ENCODE assay signal across 9 cellular contexts in genomic region chr1:183635112-183635605, GRCh38. TPM values are rescaled to one million over a fixed set of nuclear protein-coding genes. Genes with fewer than 3 reads are reported as not detected.
A peak's percentile ranks its signal among the peaks of the same experiment; 100 is the strongest.
DNase-seq lines count a peak whose midpoint lies in the region; ATAC-seq, FAIRE-seq and TF ChIP-seq lines count a peak whose summit lies in the region.
"Had no signal": no experiment of that assay in that cellular context is flagged by ENCODE, and none has a peak within 500 bp of the region (broad histone marks: within the 10 kb centered on the region; RNA-seq: fewer than 3 reads in every experiment).

No MANE protein-coding gene starts in this region.

- peak overlapping the region; percentile 89 for H3K27ac ChIP-seq in substantia nigra (ENCODE audit: low read depth, low read length, poor library complexity, severe bottlenecking)

- H3K27me3 Mint-ChIP-seq in WTC11 (ENCODE audit: low read depth) = peaks cover 15% of the 10 kb centered on the region

- peak overlapping the region; percentile 98 for H3K4me3 Mint-ChIP-seq in WTC11

- CTCF ChIA-PET in WTC11 (lab: Charles Lee) = interaction anchor here (0.6 to 3.3 kb wide), 5 partner anchors 50 to 353 kb away, joined by 3 to 13 read pairs (median 6); no protein-coding TSS in a partner anchor

- no peak for TF ChIP-seq CTCF in WTC11 (IDR thresholded peaks at IDR 0.05)
- no peak for TF ChIP-seq CTCF in D721Med (IDR thresholded peaks at IDR 0.05; ENCODE audit: insufficient read depth, missing control alignments)

- DNase-seq in NCI-H748 (lab: John Stamatoyannopoulos, UW; ENCODE audit: unreplicated experiment) (peak; percentile 39), NCI-H748 treated with DMSO at 0.1 percent for 48 hours (lab: John Stamatoyannopoulos, UW) (no peak), WTC11 (ENCODE audit: low spot score) (peak; percentile 45), mesenteric fat pad (ENCODE audit: low spot score) (peak; percentile 88), substantia nigra (lab: John Stamatoyannopoulos, UW) (peak in 21 of 49 donors; percentile 20 to 73 (median 46)), D721Med (ENCODE audit: insufficient read length, low spot score) (no peak)
- DNase-seq in effector CD4-positive, alpha-beta T cell = peak; percentile 6

- peak overlapping the region; percentile 94 for H3K27ac Mint-ChIP-seq in WTC11

- POLR2A ChIA-PET in WTC11 (lab: Charles Lee) = no interaction called here

- FAIRE-seq in D721Med (lab: Jason Lieb, UNC) = no peak
- FAIRE-seq: frontal cortex had no signal

- ATAC-seq in HG03354 (IDR thresholded peaks at IDR 0.05; ENCODE audit: poor library complexity, severe bottlenecking, unreplicated experiment) (peak; percentile 15), WTC11 (peak; percentile 50)

- H3K9me3 Mint-ChIP-seq in WTC11 = no peaks in the 10 kb centered on the region

- H3K36me3 Mint-ChIP-seq in WTC11 = peaks cover 6% of the 10 kb centered on the region

- H3K4me1 Mint-ChIP-seq in WTC11 = peaks cover 36% of the 10 kb centered on the region

TF ChIP-seq in WTC11, 78 proteins besides CTCF, POLR2A, EP300 and RAD21:
- TF ChIP-seq E2F5 (CRISPR knock-in tag; IDR thresholded peaks at IDR 0.05) (peak; percentile 20; the same call in 1 of the 2 replicates), ZNF219 (CRISPR knock-in tag; IDR thresholded peaks at IDR 0.05; ENCODE audit: borderline replicate concordance) (no peak), FOXJ3 (CRISPR knock-in tag; IDR thresholded peaks at IDR 0.05; ENCODE audit: borderline replicate concordance) (0 out of 2 replicates have a peak, but pooled peaks have one; percentile 34)
- TF ChIP-seq, protein P1, sequence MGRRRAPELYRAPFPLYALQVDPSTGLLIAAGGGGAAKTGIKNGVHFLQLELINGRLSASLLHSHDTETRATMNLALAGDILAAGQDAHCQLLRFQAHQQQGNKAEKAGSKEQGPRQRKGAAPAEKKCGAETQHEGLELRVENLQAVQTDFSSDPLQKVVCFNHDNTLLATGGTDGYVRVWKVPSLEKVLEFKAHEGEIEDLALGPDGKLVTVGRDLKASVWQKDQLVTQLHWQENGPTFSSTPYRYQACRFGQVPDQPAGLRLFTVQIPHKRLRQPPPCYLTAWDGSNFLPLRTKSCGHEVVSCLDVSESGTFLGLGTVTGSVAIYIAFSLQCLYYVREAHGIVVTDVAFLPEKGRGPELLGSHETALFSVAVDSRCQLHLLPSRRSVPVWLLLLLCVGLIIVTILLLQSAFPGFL (CRISPR knock-in tag; IDR thresholded peaks at IDR 0.05; ENCODE audit: borderline replicate concordance) = 0 out of 2 replicates have a peak, but pooled peaks have one; percentile 57
TF ChIP-seq in WTC11: peak in this region for 3.

RNA-seq across cellular contexts. Expression of gene ARPC5, which starts 0.4 kb away (rescaled TPM):
- total RNA-seq in WTC11 (2021) (51.7 to 60.9 TPM (median 56.8 TPM) in 3 replicates), mesenteric fat pad (109 TPM)

RNA-seq across cellular contexts. Expression of gene APOBEC4, which starts 18.0 kb away (rescaled TPM):
- total RNA-seq in WTC11 (2021) (not detected in 3 replicates), mesenteric fat pad (not detected)
- total RNA-seq: frontal cortex had no signal

RNA-seq across cellular contexts. Expression of gene NCF2, which starts 44.9 kb away (rescaled TPM):
- total RNA-seq in WTC11 (2021) = 0.25 to 0.52 TPM (median 0.41 TPM) in 3 replicates
- 40.8 TPM for total RNA-seq in mesenteric fat pad

Comparison
In these comparisons a context has a peak if more than half of its experiments do, and no peak if none do; other contexts are left out.
1. DNase-seq: peak in NCI-H748 (single experiment), WTC11 (single experiment), effector CD4-positive, alpha-beta T cell (single experiment) and mesenteric fat pad (single experiment); none in NCI-H748 treated with DMSO at 0.1 percent for 48 hours (single experiment) and D721Med (single experiment).
2. RNA of gene NCF2, which starts 44.9 kb away (total RNA-seq): 40.8 TPM in mesenteric fat pad (single experiment); 0.25 to 0.52 TPM in WTC11; every median in the first group is over 10 times any median in the second.